8 cellular contexts compared by ENCODE assay signal in the genomic region with DNA sequence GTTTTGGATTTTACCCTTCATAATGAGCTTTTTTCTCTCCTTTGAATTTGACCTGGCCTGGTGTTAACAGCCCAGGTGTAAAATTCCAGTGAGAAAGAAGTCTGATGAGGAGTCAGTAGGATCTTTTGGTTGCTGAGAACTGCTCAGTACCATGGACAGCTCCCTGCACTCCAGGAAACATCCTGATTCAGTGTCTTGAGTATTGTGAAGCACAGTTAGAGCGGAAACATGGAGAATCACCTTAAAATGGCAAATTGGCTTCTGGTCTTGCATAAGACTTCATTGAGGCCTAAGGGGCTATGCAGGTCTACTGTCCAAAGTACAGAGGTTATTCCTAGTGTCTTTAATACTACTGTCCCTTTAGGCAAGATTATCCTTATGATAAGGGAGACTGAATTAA. TPM values are rescaled to one million over a fixed set of nuclear protein-coding genes. Genes with fewer than 3 reads are reported as not detected.
DNase-seq lines count a peak whose midpoint lies in the region; TF ChIP-seq lines count a peak whose summit lies in the region.
"Not testable (repeated sequence)": the region's sequence is repeated elsewhere in the genome, so short reads cannot be mapped to it uniquely, and the experiment has no call there.

No MANE protein-coding gene starts in this region.

- BruUV-seq in Calu3 (replicated peaks; lab: Mats Ljungman, UMichigan), result not testable (repeated sequence)

- not testable (repeated sequence) for H3K36me3 ChIP-seq in osteoblast (ENCODE audit: insufficient read depth, low read length); testis (ENCODE audit: low read depth, missing control alignments)

- H3K4me1 Mint-ChIP-seq in Calu3 (ENCODE audit: low read depth, unreplicated experiment), result not testable (repeated sequence)

- TF ChIP-seq POLR2A in testis (IDR thresholded peaks at IDR 0.05), result not testable (repeated sequence)

- H3K27me3 Mint-ChIP-seq in Calu3 (ENCODE audit: unreplicated experiment), result not testable (repeated sequence)

- CTCF ChIA-PET in Calu3 (lab: Charles Lee), result not testable (repeated sequence)

- not testable (repeated sequence) for H3K27ac ChIP-seq in osteoblast (ENCODE audit: low read depth, low read length); testis

- H3K4me3 ChIP-seq in osteoblast (ENCODE audit: insufficient read depth, low read length); testis: not testable (repeated sequence)

- H2AFZ ChIP-seq in osteoblast (ENCODE audit: low read length), result not testable (repeated sequence)

- not testable (repeated sequence) for H3K9me3 ChIP-seq in osteoblast (ENCODE audit: low read depth, low read length); testis

- not testable (repeated sequence) for H4K20me1 ChIP-seq in osteoblast (ENCODE audit: insufficient read depth, low read length)

- not testable (repeated sequence) for H3K36me3 Mint-ChIP-seq in Calu3 (ENCODE audit: insufficient read depth, unreplicated experiment)

- not testable (repeated sequence) for H3K27ac Mint-ChIP-seq in Calu3 (ENCODE audit: unreplicated experiment)

- 40 to 50% methylated on average over 1 of the region's 1 CpG for WGBS in testis, 2 donors

- intact Hi-C loops in Calu3 (cut with micrococcal nuclease; ENCODE audit: unreplicated experiment); testis (cut with DNase I; ENCODE audit: low total_unique reads): not testable (repeated sequence)

- H3K27me3 ChIP-seq in osteoblast (ENCODE audit: insufficient read depth, low read length); testis: not testable (repeated sequence)

- H3K79me2 ChIP-seq in osteoblast (ENCODE audit: insufficient read depth, low read length), result not testable (repeated sequence)

- H3K4me3 Mint-ChIP-seq in Calu3 (ENCODE audit: low read depth, unreplicated experiment), result not testable (repeated sequence)

- not testable (repeated sequence) for H3K4me2 ChIP-seq in osteoblast (ENCODE audit: insufficient read depth, low read length)

- not testable (repeated sequence) for H3K4me1 ChIP-seq in osteoblast (ENCODE audit: insufficient read depth, low read length); testis

- not testable (repeated sequence) for TF ChIP-seq CTCF in Calu3 (IDR thresholded peaks at IDR 0.05; ENCODE audit: unreplicated experiment); osteoblast (IDR thresholded peaks at IDR 0.05; ENCODE audit: extremely low read depth, low read depth, low read length); testis (IDR thresholded peaks at IDR 0.05)

- DNase-seq in Calu3 (peak; percentile 54), LoVo (ENCODE audit: low spot score) (peak; percentile 71), T-helper 9 cell (peak; percentile 34), iPS-NIHi11 (ENCODE audit: low spot score) (peak; percentile 56), osteoblast (ENCODE audit: insufficient read length, low spot score, missing footprints) (peak; percentile 36), testis (peak; percentile 80)
- DNase-seq in activated T-helper 9 cell treated with anti-CD3 and anti-CD28 coated beads, Interleukin-2, amount 50 U/mL, for 16 hours (ENCODE audit: low read depth), result peak; percentile 4
- peak; percentile 44 for DNase-seq in effector CD4-positive, alpha-beta T cell

- not testable (repeated sequence) for H3K9me3 Mint-ChIP-seq in Calu3 (ENCODE audit: low read depth, unreplicated experiment)

RNA-seq across cellular contexts. Expression of a gene that starts 16.0 kb away (rescaled TPM):
- 26.1 and 36.4 TPM in 2 replicates for total RNA-seq in Calu3 (2022)
- total RNA-seq in osteoblast, result 25.3 and 28.0 TPM in 2 replicates
- total RNA-seq in testis, result 10 to 100 TPM; 49.2 to 74.3 TPM
- 54.8 TPM for polyA plus RNA-seq in testis (ENCODE audit: insufficient read depth, low read depth, low replicate concordance)

Comparison
In these comparisons a context has a peak if more than half of its experiments do, and no peak if none do; other contexts are left out.
1. DNase-seq: peak in every context shown above with its lines; median percentile 80 in testis; 71 in LoVo; 56 in iPS-NIHi11; 54 in Calu3; 44 in effector CD4-positive, alpha-beta T cell; 36 in osteoblast; 34 in T-helper 9 cell; 4 in activated T-helper 9 cell treated with anti-CD3 and anti-CD28 coated beads, Interleukin-2, amount 50 U/mL, for 16 hours.